In the genomic region with DNA sequence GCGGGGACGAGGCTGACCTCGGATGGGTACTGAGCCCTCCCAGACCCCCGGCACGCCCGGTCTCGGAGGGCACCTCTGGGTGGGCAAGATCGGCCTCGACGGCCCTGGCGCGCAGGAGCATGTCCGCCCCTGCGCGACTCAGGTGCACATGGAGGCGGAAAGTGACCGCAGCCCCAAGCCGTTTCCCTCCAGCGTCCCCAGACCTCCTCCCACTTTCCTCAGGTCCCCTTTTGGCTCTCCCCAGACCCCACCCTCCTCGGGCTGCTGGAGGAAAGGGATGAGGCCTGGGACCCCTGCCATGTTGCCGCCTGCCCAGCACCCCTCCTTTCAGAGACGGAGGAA, we compare ENCODE assay signal across 1 cellular context.
TF ChIP-seq lines count a peak whose summit lies in the region.

No MANE protein-coding gene starts in this region.

TF ChIP-seq in endothelial cell of umbilical vein, 7 proteins besides CTCF, POLR2A, EP300 and RAD21:
- TF ChIP-seq MYC (IDR thresholded peaks at IDR 0.05; ENCODE audit: low read depth, low read length), result no peak
- no peak for TF ChIP-seq EZH2 (IDR thresholded peaks at IDR 0.05; ENCODE audit: borderline replicate concordance, low read depth, low read length, severe bottlenecking)
- TF ChIP-seq POLR2AphosphoS5 (IDR thresholded peaks at IDR 0.05; ENCODE audit: insufficient read depth, low read depth, low read length), result no peak
- TF ChIP-seq, protein P1, sequence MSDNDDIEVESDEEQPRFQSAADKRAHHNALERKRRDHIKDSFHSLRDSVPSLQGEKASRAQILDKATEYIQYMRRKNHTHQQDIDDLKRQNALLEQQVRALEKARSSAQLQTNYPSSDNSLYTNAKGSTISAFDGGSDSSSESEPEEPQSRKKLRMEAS (IDR thresholded peaks at IDR 0.05; ENCODE audit: insufficient read depth, insufficient read length), result no peak
- no peak for TF ChIP-seq GATA2 (IDR thresholded peaks at IDR 0.05; ENCODE audit: insufficient read depth, insufficient read length, low read depth, low read length)
- no peak for TF ChIP-seq FOS (IDR thresholded peaks at IDR 0.05; ENCODE audit: borderline replicate concordance, insufficient read depth, low read length)
- no peak for TF ChIP-seq JUN (IDR thresholded peaks at IDR 0.05; ENCODE audit: borderline replicate concordance, insufficient read depth, insufficient read length, low read depth)
